In the genomic region with DNA sequence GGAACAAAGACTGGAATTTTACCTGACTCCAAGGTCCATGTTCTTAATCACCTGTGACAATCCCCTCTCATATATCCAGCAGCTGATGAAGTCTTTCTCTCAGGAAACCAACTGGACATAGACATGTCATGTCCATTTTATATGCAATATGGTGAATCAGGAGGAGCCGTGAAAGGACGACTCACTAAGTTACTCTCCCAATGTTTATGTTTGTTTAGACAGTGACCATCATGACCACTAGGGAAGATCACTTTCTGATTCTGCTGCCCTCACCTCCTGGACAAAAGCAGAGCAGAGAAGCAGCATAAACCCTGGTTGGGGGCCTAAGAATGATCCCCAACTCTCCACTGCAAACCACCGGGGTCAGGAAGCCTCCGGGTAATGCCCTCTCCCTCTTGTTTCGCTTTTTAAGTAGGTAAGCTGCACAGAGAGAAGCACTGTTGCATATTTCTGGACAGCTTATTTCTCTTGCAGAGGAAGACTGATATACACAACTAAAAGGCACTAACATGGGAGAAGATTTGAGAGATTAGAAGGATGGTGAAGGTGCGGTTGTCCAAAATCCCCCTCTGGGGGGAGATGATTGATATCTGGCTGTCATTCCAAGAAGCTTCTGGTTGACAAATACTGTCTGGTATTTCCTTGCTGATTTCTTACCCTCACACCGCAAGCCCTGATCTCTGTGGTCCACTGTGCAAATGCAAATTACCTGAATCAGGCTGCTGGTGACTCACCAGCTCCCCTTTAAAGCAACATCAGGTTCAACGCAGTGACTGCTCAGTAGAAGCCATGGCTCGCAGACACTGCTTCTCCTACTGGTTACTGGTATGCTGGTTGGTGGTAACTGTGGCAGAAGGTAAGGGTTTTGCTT, we compare ENCODE assay signal across 8 cellular contexts. TPM values are rescaled to one million over a fixed set of nuclear protein-coding genes. Genes with fewer than 3 reads are reported as not detected.
DNase-seq lines count a peak whose midpoint lies in the region; ATAC-seq lines count a peak whose summit lies in the region.

A gene with protein sequence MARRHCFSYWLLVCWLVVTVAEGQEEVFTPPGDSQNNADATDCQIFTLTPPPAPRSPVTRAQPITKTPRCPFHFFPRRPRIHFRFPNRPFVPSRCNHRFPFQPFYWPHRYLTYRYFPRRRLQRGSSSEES (plus strand): TSS at position 773 of the 871 bp plus-strand sequence. CDS start 17 bp downstream, at position 790.

- ATAC-seq in HG02938 (IDR thresholded peaks at IDR 0.05; ENCODE audit: unreplicated experiment), result peak; percentile 68

- DNase-seq in stimulated activated naive CD4-positive, alpha-beta T cell treated with Interleukin-2 at 50 U/mL for 16 hours (lab: John Stamatoyannopoulos, UW), result peak; percentile 35
- no peak for DNase-seq in stimulated activated naive CD4-positive, alpha-beta T cell (lab: John Stamatoyannopoulos, UW)
- DNase-seq in RPMI7951 (ENCODE audit: low read depth) (peak; percentile 74), iPS-NIHi7 (ENCODE audit: extremely low spot score) (peak; percentile 35), T1000 (lab: John Stamatoyannopoulos, UW) (no peak), nucleus accumbens (lab: John Stamatoyannopoulos, UW) (no peak), NCI-H748 treated with DMSO at 0.1 percent for 48 hours (lab: John Stamatoyannopoulos, UW) (no peak)

RNA-seq across cellular contexts. Expression of the gene that starts here (rescaled TPM):
- not detected in 2 replicates for total RNA-seq in RPMI7951 (2014; rRNA removed; shearing (Covaris generic))

Comparison
In these comparisons a context has a peak if more than half of its experiments do, and no peak if none do; other contexts are left out.
1. DNase-seq: peak in stimulated activated naive CD4-positive, alpha-beta T cell treated with Interleukin-2 at 50 U/mL for 16 hours (single experiment) and iPS-NIHi7 (single experiment); none in stimulated activated naive CD4-positive, alpha-beta T cell (0 of 6), T1000 (single experiment), nucleus accumbens (0 of 56) and NCI-H748 treated with DMSO at 0.1 percent for 48 hours (single experiment).
2. Peak in DNase-seq in RPMI7951; RNA of the gene not detected or under 1 TPM.